In genomic region chr5:157816682-157817268, GRCh38 we compare ENCODE assay signal across 8 cellular contexts. TPM values are rescaled to one million over a fixed set of nuclear protein-coding genes. Genes with fewer than 3 reads are reported as not detected.
DNase-seq lines count a peak whose midpoint lies in the region; ATAC-seq and TF ChIP-seq lines count a peak whose summit lies in the region.

No MANE protein-coding gene starts in this region.

- peak in 2 of 4 donors; percentile 41 to 65 for ATAC-seq in psoas muscle
- no peak for ATAC-seq in GM19467 (IDR thresholded peaks at IDR 0.05; ENCODE audit: unreplicated experiment)

- H3K36me3 Mint-ChIP-seq in activated T-helper 2 cell treated with anti-CD3 and anti-CD28 coated beads, Interferon-gamma antibody, Interleukin-2, Interleukin-4, amounts not matched to agents 10 μg/mL and 5 μg/mL and 100 μg/mL, durations not matched to agents 14 hours and 24 hours and 36 hours (ENCODE audit: low read depth): peaks cover 40% of the 10 kb centered on the region

- H3K4me1 ChIP-seq in MM.1S (ENCODE audit: low read length) (no peaks in the 10 kb centered on the region; the same call in 1 of the 2 replicates), psoas muscle (peaks cover 22% of the 10 kb centered on the region)

- H2AFZ ChIP-seq in MM.1S (ENCODE audit: low read length): no peak overlapping the region

- WGBS in psoas muscle, 3 donors: 44 to 60% (median 52%) methylated on average over 1 of the region's 1 CpG

- H3K4me3 ChIP-seq in MM.1S (ENCODE audit: low read length) (no peak overlapping the region), coronary artery (no peak overlapping the region), psoas muscle (no peak overlapping the region)

- no peak overlapping the region for H3K4me3 Mint-ChIP-seq in activated T-helper 2 cell treated with anti-CD3 and anti-CD28 coated beads, Interferon-gamma antibody, Interleukin-2, Interleukin-4, amounts not matched to agents 10 μg/mL and 5 μg/mL and 100 μg/mL, durations not matched to agents 14 hours and 24 hours and 36 hours (ENCODE audit: low read depth)

- H3K9ac ChIP-seq in MM.1S (ENCODE audit: low read length): no peak overlapping the region

- H3K9me3 Mint-ChIP-seq in activated T-helper 2 cell treated with anti-CD3 and anti-CD28 coated beads, Interferon-gamma antibody, Interleukin-2, Interleukin-4, amounts not matched to agents 10 μg/mL and 5 μg/mL and 100 μg/mL, durations not matched to agents 14 hours and 24 hours and 36 hours: no peaks in the 10 kb centered on the region

- DNase-seq in NCI-H1092 treated with DMSO at 0.1 percent for 48 hours (lab: John Stamatoyannopoulos, UW) (peak; percentile 5), NCI-H1092 (lab: John Stamatoyannopoulos, UW) (no peak), MM.1S (peak; percentile 26), coronary artery (ENCODE audit: low spot score) (no peak), psoas muscle (no peak)
- no peak for DNase-seq in activated naive CD4-positive, alpha-beta T cell treated with anti-CD3 and anti-CD28 coated beads, Interleukin-2, amount 50 U/mL, for 16 hours
- DNase-seq in activated T-helper 2 cell treated with anti-CD3 and anti-CD28 coated beads, Interferon-gamma antibody, Interleukin-2, Interleukin-4, amounts not matched to agents 10 μg/mL and 5 μg/mL and 100 μg/mL, durations not matched to agents 14 hours and 24 hours and 36 hours (ENCODE audit: low spot score): no peak

- no peaks in the 10 kb centered on the region for H3F3A ChIP-seq in MM.1S (ENCODE audit: insufficient read depth, low read length)

- no peak overlapping the region for H3K27ac ChIP-seq in MM.1S (ENCODE audit: low read length)
- no peak overlapping the region for H3K27ac ChIP-seq in coronary artery
- no peak overlapping the region for H3K27ac ChIP-seq in psoas muscle

- H3K27me3 ChIP-seq in MM.1S (replicated peaks; ENCODE audit: insufficient read depth, low read length) (no peaks in the 10 kb centered on the region), psoas muscle (ENCODE audit: insufficient read depth in 3 of 3, low read length in 2 of 3) (no peaks in the 10 kb centered on the region)

- no peaks in the 10 kb centered on the region for H3K27me3 Mint-ChIP-seq in activated T-helper 2 cell treated with anti-CD3 and anti-CD28 coated beads, Interferon-gamma antibody, Interleukin-2, Interleukin-4, amounts not matched to agents 10 μg/mL and 5 μg/mL and 100 μg/mL, durations not matched to agents 14 hours and 24 hours and 36 hours (ENCODE audit: low read depth)

- H3K4me1 Mint-ChIP-seq in activated T-helper 2 cell treated with anti-CD3 and anti-CD28 coated beads, Interferon-gamma antibody, Interleukin-2, Interleukin-4, amounts not matched to agents 10 μg/mL and 5 μg/mL and 100 μg/mL, durations not matched to agents 14 hours and 24 hours and 36 hours (ENCODE audit: low read depth): peaks cover 15% of the 10 kb centered on the region

- no peaks in the 10 kb centered on the region for H3K9me2 ChIP-seq in MM.1S (replicated peaks; ENCODE audit: insufficient read depth, low read length)

- H3K9me3 ChIP-seq in MM.1S (replicated peaks; ENCODE audit: insufficient read depth, low read length) (no peaks in the 10 kb centered on the region), psoas muscle (no peaks in the 10 kb centered on the region)

- H3K4me2 ChIP-seq in MM.1S (ENCODE audit: low read depth, low read length): no peak overlapping the region

- intact Hi-C loops in psoas muscle (cut with DNase I): loop anchor here (2.0 to 10.0 kb wide), 3 partner anchors 131 to 178 kb away; no protein-coding TSS in a partner anchor
- intact Hi-C loops in activated T-helper 2 cell treated with anti-CD3 and anti-CD28 coated beads, Interferon-gamma antibody, Interleukin-2, Interleukin-4, amounts not matched to agents 10 μg/mL and 5 μg/mL and 100 μg/mL, durations not matched to agents 14 hours and 24 hours and 36 hours (cut with micrococcal nuclease): loop anchor here (1.0 kb wide), 3 partner anchors 102 to 179 kb away; no protein-coding TSS in a partner anchor

- peaks cover 56% of the 10 kb centered on the region for H3K79me2 ChIP-seq in MM.1S (ENCODE audit: low read length)

- H4K20me1 ChIP-seq in MM.1S (ENCODE audit: insufficient read depth, low read length): peaks cover 11% of the 10 kb centered on the region; the same call in 1 of the 2 replicates

- H3K27ac Mint-ChIP-seq in activated T-helper 2 cell treated with anti-CD3 and anti-CD28 coated beads, Interferon-gamma antibody, Interleukin-2, Interleukin-4, amounts not matched to agents 10 μg/mL and 5 μg/mL and 100 μg/mL, durations not matched to agents 14 hours and 24 hours and 36 hours: no peak overlapping the region

- TF ChIP-seq CTCF in MM.1S (IDR thresholded peaks at IDR 0.05; ENCODE audit: low read length) (peak; percentile 53), coronary artery (IDR thresholded peaks at IDR 0.05) (peak; percentile 26), psoas muscle (IDR thresholded peaks at IDR 0.05) (peak; percentile 74)

- H3K36me3 ChIP-seq in MM.1S (replicated peaks; ENCODE audit: insufficient read depth, low read length) (no peaks in the 10 kb centered on the region; the same call in 1 of the 2 replicates), psoas muscle (ENCODE audit: insufficient read depth in 1 of 2, low read depth in 1 of 2) (peaks cover 7 to 36% of the 10 kb centered on the region in 2 donors)

RNA-seq across cellular contexts. Expression of gene CLINT1, which starts 42.2 kb away (rescaled TPM):
- total RNA-seq in psoas muscle: 10 to 100 TPM; 50.8 to 83.3 (median 68.4) TPM
- polyA plus RNA-seq in psoas muscle: 10 to 100 TPM; 37.9 to 89.7 (median 56.6) TPM
- 95.2 and 100 TPM in 2 replicates for total RNA-seq in activated T-helper 2 cell treated with anti-CD3 and anti-CD28 coated beads, Interferon-gamma antibody, Interleukin-2, Interleukin-4, amounts not matched to agents 10 μg/mL and 5 μg/mL and 100 μg/mL, durations not matched to agents 14 hours and 24 hours and 36 hours

Comparison
In these comparisons a context has a peak if more than half of its experiments do, and no peak if none do; other contexts are left out.
1. DNase-seq: peak in NCI-H1092 treated with DMSO at 0.1 percent for 48 hours (single experiment) and MM.1S (single experiment); none in NCI-H1092 (single experiment), coronary artery (single experiment), psoas muscle (0 of 2), activated naive CD4-positive, alpha-beta T cell treated with anti-CD3 and anti-CD28 coated beads, Interleukin-2, amount 50 U/mL, for 16 hours (single experiment) and activated T-helper 2 cell treated with anti-CD3 and anti-CD28 coated beads, Interferon-gamma antibody, Interleukin-2, Interleukin-4, amounts not matched to agents 10 μg/mL and 5 μg/mL and 100 μg/mL, durations not matched to agents 14 hours and 24 hours and 36 hours (single experiment).
2. Peak in every context shown above with its lines, with median percentiles within 50 percentile points of each other: CTCF ChIP-seq.